Comparison of ENCODE assay signal across 8 cellular contexts in genomic region chr7:12715372-12716133, GRCh38. TPM values are rescaled to one million over a fixed set of nuclear protein-coding genes. Genes with fewer than 3 reads are reported as not detected.
DNase-seq lines count a peak whose midpoint lies in the region; ATAC-seq and TF ChIP-seq lines count a peak whose summit lies in the region.

No MANE protein-coding gene starts in this region.

- no peaks in the 10 kb centered on the region for H3K79me1 ChIP-seq in neuronal stem cell (ENCODE audit: low read depth, low read length)

- peak overlapping the region; percentile 23 for H3K27ac Mint-ChIP-seq in activated naive CD4-positive, alpha-beta T cell treated with anti-CD3 and anti-CD28 coated beads, Interleukin-2, amount 50 U/mL, for 24 hours
- peak overlapping the region; percentile 91 for H3K27ac Mint-ChIP-seq in glutamatergic neuron (ENCODE audit: unreplicated experiment)

- H3K36me3 ChIP-seq in GM23248 (ENCODE audit: low read depth) (no peaks in the 10 kb centered on the region), neuronal stem cell (replicated peaks in 1 of 2; ENCODE audit: control insufficient read depth in 2 of 2, insufficient read depth in 2 of 2, low read length in 2 of 2) (no peaks in the 10 kb centered on the region)

- DNase-seq in GM23248 = peak; percentile 95
- DNase-seq in NCI-H345 treated with DMSO at 0.1 percent for 48 hours (lab: John Stamatoyannopoulos, UW; ENCODE audit: unreplicated experiment) = peak; percentile 46
- peak; percentile 22 for DNase-seq in glutamatergic neuron
- DNase-seq in neuronal stem cell (ENCODE audit: low spot score) = peak; percentile 64
- DNase-seq in D341Med (ENCODE audit: low spot score) = no peak

- no peaks in the 10 kb centered on the region for H4K20me1 ChIP-seq in GM23248 (ENCODE audit: insufficient read depth)

- H3K4me1 ChIP-seq in GM23248 (ENCODE audit: insufficient read depth) (peaks cover 36% of the 10 kb centered on the region), neuronal stem cell (ENCODE audit: control insufficient read depth in 2 of 2, insufficient read depth in 1 of 2, low read depth in 1 of 2, low read length in 2 of 2) (peaks cover 12 to 25% of the 10 kb centered on the region in 2 donors)

- no peak overlapping the region for H3K14ac ChIP-seq in neuronal stem cell (ENCODE audit: low read length)

- H3K4me3 ChIP-seq in GM23248 = peak overlapping the region; percentile 63
- peak overlapping the region in 1 of 2 donors; percentile 44 for H3K4me3 ChIP-seq in neuronal stem cell (ENCODE audit: low read length in 2 of 2)

- H3K27me3 ChIP-seq in GM23248 (replicated peaks; ENCODE audit: insufficient read depth) = no peaks in the 10 kb centered on the region
- no peaks in the 10 kb centered on the region for H3K27me3 ChIP-seq in neuronal stem cell (ENCODE audit: control insufficient read depth in 3 of 3, insufficient read depth in 3 of 3, low read depth in 1 of 3, low read length in 3 of 3)

- H2BK12ac ChIP-seq in neuronal stem cell (ENCODE audit: low read length) = no peak overlapping the region

- WGBS in GM23248 (ENCODE audit: low coverage in 1 of 2, low lambda C conversion rate in 2 of 2, missing lambda C conversion rate in 2 of 2), 2 experiments = 2% methylated on average over 12 of the region's 12 CpGs
- WGBS in neuronal stem cell (ENCODE audit: extremely low coverage in 2 of 2, insufficient read length in 2 of 2, insufficient replicate concordance in 1 of 2), 2 donors = no CpG with 5 or more reads among the region's 12 CpGs

- TF ChIP-seq CTCF in glutamatergic neuron (IDR thresholded peaks at IDR 0.05; ENCODE audit: partially characterized antibody, unreplicated experiment) = no peak

- peaks cover 29% of the 10 kb centered on the region; the same call in 1 of the 2 replicates for H3F3A ChIP-seq in GM23248 (ENCODE audit: insufficient read depth)

- H2BK120ac ChIP-seq in neuronal stem cell (ENCODE audit: low read depth, low read length) = no peak overlapping the region

- H3K9ac ChIP-seq in GM23248 = peak overlapping the region; percentile 77
- H3K9ac ChIP-seq in neuronal stem cell (ENCODE audit: low read depth, low read length, poor library complexity) = no peak overlapping the region

- no peak overlapping the region for H3K18ac ChIP-seq in neuronal stem cell (ENCODE audit: low read length)

- H3K27me3 Mint-ChIP-seq in activated naive CD4-positive, alpha-beta T cell treated with anti-CD3 and anti-CD28 coated beads, Interleukin-2, amount 50 U/mL, for 24 hours = no peaks in the 10 kb centered on the region
- peaks cover 1% of the 10 kb centered on the region for H3K27me3 Mint-ChIP-seq in glutamatergic neuron (ENCODE audit: unreplicated experiment)

- in situ Hi-C loops in GM23248 (cut with MboI) = no loop called here

- no peaks in the 10 kb centered on the region for H3K9me3 ChIP-seq in GM23248 (ENCODE audit: low read depth)
- H3K9me3 ChIP-seq in neuronal stem cell (replicated peaks in 1 of 2; ENCODE audit: control insufficient read depth in 2 of 2, insufficient read depth in 1 of 2, low read depth in 1 of 2, low read length in 2 of 2) = no peaks in the 10 kb centered on the region

- H3K79me2 ChIP-seq in GM23248 (ENCODE audit: insufficient read depth) = no peaks in the 10 kb centered on the region

- no peaks in the 10 kb centered on the region for H3K9me2 ChIP-seq in GM23248 (ENCODE audit: insufficient read depth)

- H3K4me3 Mint-ChIP-seq in activated naive CD4-positive, alpha-beta T cell treated with anti-CD3 and anti-CD28 coated beads, Interleukin-2, amount 50 U/mL, for 24 hours = no peak overlapping the region
- H3K4me3 Mint-ChIP-seq in glutamatergic neuron (ENCODE audit: unreplicated experiment) = peak overlapping the region; percentile 26

- peak overlapping the region; percentile 87 for H3K27ac ChIP-seq in GM23248
- H3K27ac ChIP-seq in neuronal stem cell (replicated peaks; ENCODE audit: low read length) = peak overlapping the region; percentile 74

- H4K91ac ChIP-seq in neuronal stem cell (ENCODE audit: low read depth, low read length, poor library complexity) = no peak overlapping the region

- H2AFZ ChIP-seq in GM23248 (peak overlapping the region; percentile 89), neuronal stem cell (ENCODE audit: low read length) (peak overlapping the region; percentile 43)

- no peak overlapping the region for H3K23ac ChIP-seq in neuronal stem cell (ENCODE audit: low read depth, low read length, poor library complexity)

- ATAC-seq in HG02885 (IDR thresholded peaks at IDR 0.05; ENCODE audit: poor library complexity, unreplicated experiment) = no peak
- no peak for ATAC-seq in HG03139 (IDR thresholded peaks at IDR 0.05; ENCODE audit: unreplicated experiment)

- no peak overlapping the region for H3K4ac ChIP-seq in neuronal stem cell (ENCODE audit: low read length)

- H4K8ac ChIP-seq in neuronal stem cell (ENCODE audit: low read depth, low read length) = no peak overlapping the region

- no peaks in the 10 kb centered on the region for H3K36me3 Mint-ChIP-seq in activated naive CD4-positive, alpha-beta T cell treated with anti-CD3 and anti-CD28 coated beads, Interleukin-2, amount 50 U/mL, for 24 hours
- H3K36me3 Mint-ChIP-seq in glutamatergic neuron (ENCODE audit: unreplicated experiment) = no peaks in the 10 kb centered on the region

- no peak overlapping the region for H2BK15ac ChIP-seq in neuronal stem cell (ENCODE audit: low read length)

- H2AK5ac ChIP-seq in neuronal stem cell (ENCODE audit: low read depth, low read length) = no peak overlapping the region

- no peaks in the 10 kb centered on the region for H3K9me3 Mint-ChIP-seq in activated naive CD4-positive, alpha-beta T cell treated with anti-CD3 and anti-CD28 coated beads, Interleukin-2, amount 50 U/mL, for 24 hours
- H3K9me3 Mint-ChIP-seq in glutamatergic neuron (ENCODE audit: unreplicated experiment) = no peaks in the 10 kb centered on the region

- H2BK5ac ChIP-seq in neuronal stem cell (ENCODE audit: low read length) = no peak overlapping the region

- H3K4me2 ChIP-seq in GM23248 (ENCODE audit: unreplicated experiment) (peak overlapping the region; percentile 94), neuronal stem cell (ENCODE audit: insufficient read depth, low read length, poor library complexity, severe bottlenecking) (peak overlapping the region; percentile 38)

- peaks cover 27% of the 10 kb centered on the region for H3K4me1 Mint-ChIP-seq in activated naive CD4-positive, alpha-beta T cell treated with anti-CD3 and anti-CD28 coated beads, Interleukin-2, amount 50 U/mL, for 24 hours
- H3K4me1 Mint-ChIP-seq in glutamatergic neuron (ENCODE audit: low read depth, unreplicated experiment) = peaks cover 15% of the 10 kb centered on the region

RNA-seq across cellular contexts. Expression of gene ARL4A, which starts 28.1 kb away (rescaled TPM):
- total RNA-seq in GM23248 (2014; rRNA removed; shearing (Covaris generic)) = 17.5 and 22.6 TPM in 2 replicates
- polyA plus RNA-seq in GM23248 (2016; fragmentation: Nextera tagmentation; extraction: Ambion mirVana) = 20.9 and 23.0 TPM in 2 replicates
- 12.3 TPM for total RNA-seq in glutamatergic neuron (ENCODE audit: unreplicated experiment)
- polyA plus RNA-seq in neuronal stem cell (2013, experiment 1 of 2) = 21.3 TPM
- 22.6 TPM for polyA plus RNA-seq in neuronal stem cell (2013, experiment 2 of 2)
